8 cellular contexts compared by ENCODE assay signal in genomic region chr2:225464346-225465025, GRCh38.
DNase-seq lines count a peak whose midpoint lies in the region; ATAC-seq and TF ChIP-seq lines count a peak whose summit lies in the region.

No MANE protein-coding gene starts in this region.

- no peaks in the 10 kb centered on the region for H3K9me2 ChIP-seq in hepatocyte (replicated peaks; ENCODE audit: insufficient read depth)

- peak overlapping the region; percentile 70 for H3K4me3 Mint-ChIP-seq in activated CD8-positive, alpha-beta memory T cell treated with anti-CD3 and anti-CD28 coated beads, Interleukin-2, amount 10 ng/mL, durations not matched to agents 7 days and 5 days
- H3K4me3 Mint-ChIP-seq in activated CD4-positive, alpha-beta memory T cell treated with anti-CD3 and anti-CD28 coated beads for 36 hours, result peak overlapping the region; percentile 42
- H3K4me3 Mint-ChIP-seq in stimulated activated naive CD8-positive, alpha-beta T cell treated with anti-CD3 and anti-CD28 coated beads, Interleukin-15, Interleukin-2, amounts not matched to agents 100 ng/mL and 50 ng/mL, for 24 hours, result peak overlapping the region; percentile 61

- no peak overlapping the region for H3K27ac ChIP-seq in hepatocyte

- no peaks in the 10 kb centered on the region for H3K27me3 ChIP-seq in hepatocyte

- peaks cover 22% of the 10 kb centered on the region for H3K4me1 Mint-ChIP-seq in activated CD8-positive, alpha-beta memory T cell treated with anti-CD3 and anti-CD28 coated beads, Interleukin-2, amount 10 ng/mL, durations not matched to agents 7 days and 5 days
- peaks cover 16% of the 10 kb centered on the region for H3K4me1 Mint-ChIP-seq in activated CD4-positive, alpha-beta memory T cell treated with anti-CD3 and anti-CD28 coated beads for 36 hours (ENCODE audit: low read depth)
- peaks cover 12% of the 10 kb centered on the region for H3K4me1 Mint-ChIP-seq in stimulated activated naive CD8-positive, alpha-beta T cell treated with anti-CD3 and anti-CD28 coated beads, Interleukin-15, Interleukin-2, amounts not matched to agents 100 ng/mL and 50 ng/mL, for 24 hours (ENCODE audit: low read depth)

- no peak overlapping the region for H3K4me3 ChIP-seq in hepatocyte

- peak overlapping the region; percentile 83 for H3K27ac Mint-ChIP-seq in activated CD8-positive, alpha-beta memory T cell treated with anti-CD3 and anti-CD28 coated beads, Interleukin-2, amount 10 ng/mL, durations not matched to agents 7 days and 5 days
- H3K27ac Mint-ChIP-seq in activated CD4-positive, alpha-beta memory T cell treated with anti-CD3 and anti-CD28 coated beads for 36 hours, result no peak overlapping the region
- H3K27ac Mint-ChIP-seq in stimulated activated naive CD8-positive, alpha-beta T cell treated with anti-CD3 and anti-CD28 coated beads, Interleukin-15, Interleukin-2, amounts not matched to agents 100 ng/mL and 50 ng/mL, for 24 hours, result no peak overlapping the region

- H3K79me2 ChIP-seq in hepatocyte, result no peaks in the 10 kb centered on the region

- POLR2A ChIA-PET in activated CD4-positive, alpha-beta memory T cell treated with anti-CD3 and anti-CD28 coated beads for 36 hours (lab: Charles Lee), result no interaction called here

- peaks cover 8% of the 10 kb centered on the region for H3K4me1 ChIP-seq in hepatocyte (ENCODE audit: insufficient read depth)

- no peak for TF ChIP-seq CTCF in hepatocyte (IDR thresholded peaks at IDR 0.05; ENCODE audit: poor library complexity)

- no peaks in the 10 kb centered on the region for H3K36me3 Mint-ChIP-seq in activated CD8-positive, alpha-beta memory T cell treated with anti-CD3 and anti-CD28 coated beads, Interleukin-2, amount 10 ng/mL, durations not matched to agents 7 days and 5 days
- H3K36me3 Mint-ChIP-seq in activated CD4-positive, alpha-beta memory T cell treated with anti-CD3 and anti-CD28 coated beads for 36 hours, result no peaks in the 10 kb centered on the region
- H3K36me3 Mint-ChIP-seq in stimulated activated naive CD8-positive, alpha-beta T cell treated with anti-CD3 and anti-CD28 coated beads, Interleukin-15, Interleukin-2, amounts not matched to agents 100 ng/mL and 50 ng/mL, for 24 hours (ENCODE audit: low read depth), result no peaks in the 10 kb centered on the region

- peak; percentile 94 for ATAC-seq in activated CD8-positive, alpha-beta memory T cell treated with anti-CD3 and anti-CD28 coated beads, Interleukin-2, amount 10 ng/mL, durations not matched to agents 7 days and 5 days
- ATAC-seq in HG03066 (IDR thresholded peaks at IDR 0.05; ENCODE audit: low read depth, unreplicated experiment) (peak; percentile 69), GM19328 (IDR thresholded peaks at IDR 0.05; ENCODE audit: unreplicated experiment) (no peak)

- no peaks in the 10 kb centered on the region for H3K9me3 Mint-ChIP-seq in activated CD8-positive, alpha-beta memory T cell treated with anti-CD3 and anti-CD28 coated beads, Interleukin-2, amount 10 ng/mL, durations not matched to agents 7 days and 5 days (ENCODE audit: low read depth)
- no peaks in the 10 kb centered on the region for H3K9me3 Mint-ChIP-seq in activated CD4-positive, alpha-beta memory T cell treated with anti-CD3 and anti-CD28 coated beads for 36 hours
- H3K9me3 Mint-ChIP-seq in stimulated activated naive CD8-positive, alpha-beta T cell treated with anti-CD3 and anti-CD28 coated beads, Interleukin-15, Interleukin-2, amounts not matched to agents 100 ng/mL and 50 ng/mL, for 24 hours, result no peaks in the 10 kb centered on the region

- H3K27me3 Mint-ChIP-seq in activated CD8-positive, alpha-beta memory T cell treated with anti-CD3 and anti-CD28 coated beads, Interleukin-2, amount 10 ng/mL, durations not matched to agents 7 days and 5 days, result peaks cover 6% of the 10 kb centered on the region
- H3K27me3 Mint-ChIP-seq in activated CD4-positive, alpha-beta memory T cell treated with anti-CD3 and anti-CD28 coated beads for 36 hours, result peaks cover 4% of the 10 kb centered on the region
- no peaks in the 10 kb centered on the region for H3K27me3 Mint-ChIP-seq in stimulated activated naive CD8-positive, alpha-beta T cell treated with anti-CD3 and anti-CD28 coated beads, Interleukin-15, Interleukin-2, amounts not matched to agents 100 ng/mL and 50 ng/mL, for 24 hours

- WGBS in hepatocyte (ENCODE audit: low lambda C conversion rate, missing lambda C conversion rate), result 86% methylated on average over 10 of the region's 10 CpGs

- no peak overlapping the region for H3K4me2 ChIP-seq in hepatocyte

- no peaks in the 10 kb centered on the region for H4K20me1 ChIP-seq in hepatocyte (ENCODE audit: insufficient read depth, poor library complexity, severe bottlenecking)

- intact Hi-C loops in activated CD4-positive, alpha-beta memory T cell treated with anti-CD3 and anti-CD28 coated beads for 36 hours (cut with micrococcal nuclease), result loop anchor here (10.0 kb wide), 1 partner anchor 460 kb away; no protein-coding TSS in a partner anchor

- CTCF ChIA-PET in activated CD8-positive, alpha-beta memory T cell treated with anti-CD3 and anti-CD28 coated beads, Interleukin-2, amount 10 ng/mL, durations not matched to agents 7 days and 5 days (lab: Charles Lee), result interaction anchor here (0.5 kb wide), 1 partner anchor 341 kb away, joined by 3 read pairs; no protein-coding TSS in a partner anchor
- CTCF ChIA-PET in activated CD4-positive, alpha-beta memory T cell treated with anti-CD3 and anti-CD28 coated beads for 36 hours (lab: Charles Lee), result no interaction called here

- H3K9me3 ChIP-seq in hepatocyte (ENCODE audit: low read depth), result no peaks in the 10 kb centered on the region

- DNase-seq in activated CD8-positive, alpha-beta memory T cell treated with anti-CD3 and anti-CD28 coated beads, Interleukin-2, amount 10 ng/mL, durations not matched to agents 7 days and 5 days, result no peak
- no peak for DNase-seq in activated CD8-positive, alpha-beta memory T cell treated with anti-CD3 and anti-CD28 coated beads, Interleukin-2, amount 50 U/mL, for 48 hours
- no peak for DNase-seq in activated CD4-positive, alpha-beta memory T cell treated with anti-CD3 and anti-CD28 coated beads for 36 hours
- DNase-seq in NCI-H2227 treated with DMSO at 0.1 percent for 48 hours (lab: John Stamatoyannopoulos, UW) (no peak), hepatocyte (ENCODE audit: low spot score) (no peak)

- no peaks in the 10 kb centered on the region for H3K36me3 ChIP-seq in hepatocyte (replicated peaks; ENCODE audit: insufficient read depth, low read depth)

- H2AFZ ChIP-seq in hepatocyte, result no peak overlapping the region
